16 cellular contexts compared by ENCODE assay signal in genomic region chr12:108620236-108620879, GRCh38. TPM values are rescaled to one million over a fixed set of nuclear protein-coding genes. Genes with fewer than 3 reads are reported as not detected.
A peak's percentile ranks its signal among the peaks of the same experiment; 100 is the strongest.
DNase-seq lines count a peak whose midpoint lies in the region; ATAC-seq and TF ChIP-seq lines count a peak whose summit lies in the region.
"Had no signal": no experiment of that assay in that cellular context is flagged by ENCODE, and none has a peak within 500 bp of the region (broad histone marks: within the 10 kb centered on the region; RNA-seq: fewer than 3 reads in every experiment).

No MANE protein-coding gene starts in this region.

- no peaks in the 10 kb centered on the region for H3K27me3 ChIP-seq in prostate gland (replicated peaks; ENCODE audit: insufficient read depth)

- H3K36me3 ChIP-seq in prostate gland = no peaks in the 10 kb centered on the region

- H3K9me3 Mint-ChIP-seq in activated T-helper 1 cell treated with anti-CD3 and anti-CD28 coated beads, Interleukin-12 subunit alpha, Interleukin-12 subunit beta, Interleukin-2, Interleukin-4 antibody, amounts not matched to agents 30 ng/mL and 10 ng/mL and 1 ng/mL, durations not matched to agents 14 hours and 24 hours and 36 hours = peaks cover 15% of the 10 kb centered on the region

- no peak overlapping the region for H3K4me3 Mint-ChIP-seq in activated T-helper 1 cell treated with anti-CD3 and anti-CD28 coated beads, Interleukin-12 subunit alpha, Interleukin-12 subunit beta, Interleukin-2, Interleukin-4 antibody, amounts not matched to agents 30 ng/mL and 10 ng/mL and 1 ng/mL, durations not matched to agents 14 hours and 24 hours and 36 hours

- DNase-seq in AG09319 (ENCODE audit: extremely low read depth, low read depth) (peak; percentile 37), GF-D8 (lab: John Stamatoyannopoulos, UW) (peak; percentile 40), iris pigment epithelial cell (ENCODE audit: low read depth) (peak; percentile 88), NAMALWA (ENCODE audit: low spot score) (no peak), prostate gland (ENCODE audit: low spot score) (no peak), ecto neural progenitor cell (ENCODE audit: low spot score) (no peak)
- DNase-seq in activated T-helper 1 cell treated with anti-CD3 and anti-CD28 coated beads, Interleukin-12 subunit alpha, Interleukin-12 subunit beta, Interleukin-2, Interleukin-4 antibody, amounts not matched to agents 30 ng/mL and 10 ng/mL and 1 ng/mL, durations not matched to agents 14 hours and 24 hours and 36 hours (ENCODE audit: low spot score) = no peak
- DNase-seq: activated CD4-positive, alpha-beta T cell treated with anti-CD3 and anti-CD28 coated beads, Interleukin-2, amount 50 U/mL, for 1 hour; activated naive CD4-positive, alpha-beta T cell; foreskin keratinocyte; Karpas-422; kidney; NCI-H2107 had no signal

- no peaks in the 10 kb centered on the region for H3K4me1 ChIP-seq in prostate gland (replicated peaks)
- H3K4me1 ChIP-seq: foreskin keratinocyte had no signal

- H3K4me1 Mint-ChIP-seq in activated T-helper 1 cell treated with anti-CD3 and anti-CD28 coated beads, Interleukin-12 subunit alpha, Interleukin-12 subunit beta, Interleukin-2, Interleukin-4 antibody, amounts not matched to agents 30 ng/mL and 10 ng/mL and 1 ng/mL, durations not matched to agents 14 hours and 24 hours and 36 hours (ENCODE audit: low read depth) = peaks cover 63% of the 10 kb centered on the region

- no peak overlapping the region for H3K4me3 ChIP-seq in prostate gland

- 91% methylated on average over 10 of the region's 10 CpGs for WGBS in prostate gland

- no peaks in the 10 kb centered on the region for H3K27me3 Mint-ChIP-seq in activated T-helper 1 cell treated with anti-CD3 and anti-CD28 coated beads, Interleukin-12 subunit alpha, Interleukin-12 subunit beta, Interleukin-2, Interleukin-4 antibody, amounts not matched to agents 30 ng/mL and 10 ng/mL and 1 ng/mL, durations not matched to agents 14 hours and 24 hours and 36 hours (ENCODE audit: insufficient read depth)

- peak overlapping the region; percentile 40 for H3K27ac Mint-ChIP-seq in activated T-helper 1 cell treated with anti-CD3 and anti-CD28 coated beads, Interleukin-12 subunit alpha, Interleukin-12 subunit beta, Interleukin-2, Interleukin-4 antibody, amounts not matched to agents 30 ng/mL and 10 ng/mL and 1 ng/mL, durations not matched to agents 14 hours and 24 hours and 36 hours

- no peak for TF ChIP-seq CTCF in AG09319 (IDR thresholded peaks at IDR 0.05; ENCODE audit: low read depth, low read length)
- TF ChIP-seq CTCF in prostate gland (IDR thresholded peaks at IDR 0.05) = no peak

- no peak for ATAC-seq in GM21381 (IDR thresholded peaks at IDR 0.05; ENCODE audit: unreplicated experiment)
- ATAC-seq: right cardiac atrium had no signal

- H3K9me3 ChIP-seq in prostate gland = no peaks in the 10 kb centered on the region

- no peak overlapping the region for H3K27ac ChIP-seq in prostate gland
- H3K27ac ChIP-seq: C4-2B, foreskin keratinocyte had no signal

- intact Hi-C loops in activated T-helper 1 cell treated with anti-CD3 and anti-CD28 coated beads, Interleukin-12 subunit alpha, Interleukin-12 subunit beta, Interleukin-2, Interleukin-4 antibody, amounts not matched to agents 30 ng/mL and 10 ng/mL and 1 ng/mL, durations not matched to agents 14 hours and 24 hours and 36 hours (cut with micrococcal nuclease) = no loop called here
- intact Hi-C loops in prostate gland (cut with DNase I) = no loop called here

- no peak for TF ChIP-seq POLR2A in prostate gland (IDR thresholded peaks at IDR 0.05)

- H3K36me3 Mint-ChIP-seq in activated T-helper 1 cell treated with anti-CD3 and anti-CD28 coated beads, Interleukin-12 subunit alpha, Interleukin-12 subunit beta, Interleukin-2, Interleukin-4 antibody, amounts not matched to agents 30 ng/mL and 10 ng/mL and 1 ng/mL, durations not matched to agents 14 hours and 24 hours and 36 hours (ENCODE audit: low read depth) = peaks cover 53% of the 10 kb centered on the region

RNA-seq across cellular contexts. Expression of gene SELPLG, which starts 13.3 kb away (rescaled TPM):
- 51.9 and 53.5 TPM in 2 replicates for total RNA-seq in activated T-helper 1 cell treated with anti-CD3 and anti-CD28 coated beads, Interleukin-12 subunit alpha, Interleukin-12 subunit beta, Interleukin-2, Interleukin-4 antibody, amounts not matched to agents 30 ng/mL and 10 ng/mL and 1 ng/mL, durations not matched to agents 14 hours and 24 hours and 36 hours
- 1 to 10 TPM; 2.6 to 5.3 TPM for total RNA-seq in prostate gland

RNA-seq across cellular contexts. Expression of gene TMEM119, which starts 22.5 kb away (rescaled TPM):
- 0.12 TPM in 1 of 2 replicates, not detected in the other for total RNA-seq in activated T-helper 1 cell treated with anti-CD3 and anti-CD28 coated beads, Interleukin-12 subunit alpha, Interleukin-12 subunit beta, Interleukin-2, Interleukin-4 antibody, amounts not matched to agents 30 ng/mL and 10 ng/mL and 1 ng/mL, durations not matched to agents 14 hours and 24 hours and 36 hours
- total RNA-seq in prostate gland = 10 to 100 TPM in 1 of 2 donors, 1 to 10 TPM in 1; 1.7 to 19.1 TPM
- total RNA-seq: foreskin keratinocyte had no signal

RNA-seq across cellular contexts. Expression of gene ISCU, which starts 58.0 kb away (rescaled TPM):
- total RNA-seq in activated T-helper 1 cell treated with anti-CD3 and anti-CD28 coated beads, Interleukin-12 subunit alpha, Interleukin-12 subunit beta, Interleukin-2, Interleukin-4 antibody, amounts not matched to agents 30 ng/mL and 10 ng/mL and 1 ng/mL, durations not matched to agents 14 hours and 24 hours and 36 hours = 73.8 and 74.9 TPM in 2 replicates
- 100 to 1,000 TPM; 170 to 203 TPM for total RNA-seq in prostate gland

RNA-seq across cellular contexts. Expression of gene SART3, which starts 59.4 kb away (rescaled TPM):
- 83.3 and 96.4 TPM in 2 replicates for total RNA-seq in activated T-helper 1 cell treated with anti-CD3 and anti-CD28 coated beads, Interleukin-12 subunit alpha, Interleukin-12 subunit beta, Interleukin-2, Interleukin-4 antibody, amounts not matched to agents 30 ng/mL and 10 ng/mL and 1 ng/mL, durations not matched to agents 14 hours and 24 hours and 36 hours
- 100 to 1,000 TPM in 1 of 2 donors, 10 to 100 TPM in 1; 54.1 to 112 TPM for total RNA-seq in prostate gland

Comparison
In these comparisons a context has a peak if more than half of its experiments do, and no peak if none do; other contexts are left out.
1. DNase-seq: peak in AG09319 (single experiment), GF-D8 (single experiment) and iris pigment epithelial cell (single experiment); none in activated T-helper 1 cell treated with anti-CD3 and anti-CD28 coated beads, Interleukin-12 subunit alpha, Interleukin-12 subunit beta, Interleukin-2, Interleukin-4 antibody, amounts not matched to agents 30 ng/mL and 10 ng/mL and 1 ng/mL, durations not matched to agents 14 hours and 24 hours and 36 hours (single experiment), NAMALWA (single experiment), prostate gland (single experiment) and ecto neural progenitor cell (single experiment).